ENCODE assay signal across 2 cellular contexts in the genomic region with DNA sequence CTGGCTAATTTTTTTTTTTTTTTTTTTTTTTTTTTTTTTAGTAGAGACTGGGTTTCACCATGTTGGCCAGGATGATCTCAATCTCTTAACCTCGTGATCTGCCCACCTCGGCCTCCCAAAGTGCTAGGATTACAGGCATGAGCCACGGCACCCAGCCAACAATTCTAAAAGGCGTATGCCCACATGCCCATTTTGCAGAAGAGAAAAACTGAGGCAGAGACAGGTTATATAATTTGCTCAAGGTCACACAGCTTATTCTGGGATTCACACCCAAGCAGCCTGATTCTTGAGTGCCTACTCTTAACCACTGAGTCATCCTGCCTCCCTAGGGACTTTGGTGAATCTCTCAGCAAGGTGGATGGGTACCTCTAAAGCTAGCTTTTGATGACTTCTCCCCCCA. TPM values are rescaled to one million over a fixed set of nuclear protein-coding genes. Genes with fewer than 3 reads are reported as not detected.
"Had no signal": no experiment of that assay in that cellular context is flagged by ENCODE, and none has a peak within 500 bp of the region (broad histone marks: within the 10 kb centered on the region; RNA-seq: fewer than 3 reads in every experiment).

No MANE protein-coding gene starts in this region.

RNA-seq across cellular contexts. Expression of a gene that starts 1.6 kb away (rescaled TPM):
- total RNA-seq: SJCRH30, T-cell had no signal
